ENCODE assay signal across 1 cellular context in the genomic region with DNA sequence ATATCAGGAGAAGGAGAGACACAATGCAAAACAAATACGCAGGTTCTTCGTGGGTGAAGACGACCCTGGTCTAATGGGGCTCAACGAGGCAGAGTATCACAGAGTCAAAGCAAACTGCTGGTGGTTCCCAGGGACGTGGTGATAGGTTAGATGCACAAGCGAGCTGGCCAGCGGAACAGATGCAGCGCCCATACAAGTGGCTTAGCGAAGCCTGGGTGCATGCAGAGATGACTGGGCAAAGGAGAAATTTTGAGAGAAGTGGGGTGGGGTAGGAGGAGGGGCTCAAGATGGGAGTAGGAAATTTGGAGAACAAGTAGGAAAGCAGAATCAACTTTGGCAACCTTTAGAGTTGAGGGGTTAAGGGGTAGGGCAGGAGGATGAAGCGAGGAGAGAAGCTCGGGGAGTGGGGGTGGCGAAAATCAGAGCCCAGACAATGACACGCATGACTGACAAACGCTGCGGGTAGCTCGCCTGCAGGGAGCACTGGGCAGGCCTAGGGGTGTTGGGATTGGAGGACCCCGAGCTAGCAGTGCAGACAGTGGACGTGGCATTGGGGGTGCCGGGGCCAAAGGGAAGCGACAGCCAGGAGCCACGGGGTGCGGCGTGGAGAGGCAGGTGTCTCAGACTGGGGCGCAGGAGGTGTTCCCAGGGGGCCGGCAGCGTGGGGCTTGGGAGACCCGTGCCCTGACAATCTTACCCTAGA.
A peak's percentile ranks its signal among the peaks of the same experiment; 100 is the strongest.
TF ChIP-seq lines count a peak whose summit lies in the region.

No MANE protein-coding gene starts in this region.

TF ChIP-seq in HepG2, 621 proteins besides CTCF, POLR2A, EP300 and RAD21 (continued from another document and continues in another):
- TF ChIP-seq, protein P1, sequence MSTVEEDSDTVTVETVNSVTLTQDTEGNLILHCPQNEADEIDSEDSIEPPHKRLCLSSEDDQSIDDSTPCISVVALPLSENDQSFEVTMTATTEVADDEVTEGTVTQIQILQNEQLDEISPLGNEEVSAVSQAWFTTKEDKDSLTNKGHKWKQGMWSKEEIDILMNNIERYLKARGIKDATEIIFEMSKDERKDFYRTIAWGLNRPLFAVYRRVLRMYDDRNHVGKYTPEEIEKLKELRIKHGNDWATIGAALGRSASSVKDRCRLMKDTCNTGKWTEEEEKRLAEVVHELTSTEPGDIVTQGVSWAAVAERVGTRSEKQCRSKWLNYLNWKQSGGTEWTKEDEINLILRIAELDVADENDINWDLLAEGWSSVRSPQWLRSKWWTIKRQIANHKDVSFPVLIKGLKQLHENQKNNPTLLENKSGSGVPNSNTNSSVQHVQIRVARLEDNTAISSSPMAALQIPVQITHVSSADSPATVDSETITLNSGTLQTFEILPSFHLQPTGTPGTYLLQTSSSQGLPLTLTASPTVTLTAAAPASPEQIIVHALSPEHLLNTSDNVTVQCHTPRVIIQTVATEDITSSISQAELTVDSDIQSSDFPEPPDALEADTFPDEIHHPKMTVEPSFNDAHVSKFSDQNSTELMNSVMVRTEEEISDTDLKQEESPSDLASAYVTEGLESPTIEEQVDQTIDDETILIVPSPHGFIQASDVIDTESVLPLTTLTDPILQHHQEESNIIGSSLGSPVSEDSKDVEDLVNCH (CRISPR knock-in tag; IDR thresholded peaks at IDR 0.05): peak; percentile 65; the same call in 1 of the 2 replicates
- TF ChIP-seq NFYC (CRISPR knock-in tag; IDR thresholded peaks at IDR 0.05) (no peak), KMT2A (CRISPR knock-in tag; IDR thresholded peaks at IDR 0.05) (no peak), THAP11 (CRISPR knock-in tag; IDR thresholded peaks at IDR 0.05) (no peak), SMAD1 (CRISPR knock-in tag; IDR thresholded peaks at IDR 0.05; ENCODE audit: borderline replicate concordance, low read depth) (no peak), NFE2 (CRISPR knock-in tag; IDR thresholded peaks at IDR 0.05) (no peak), HDAC1 (CRISPR knock-in tag; IDR thresholded peaks at IDR 0.05) (no peak), ZNF510 (CRISPR knock-in tag; IDR thresholded peaks at IDR 0.05; ENCODE audit: low read depth) (peak; percentile 98), ZNF12 (CRISPR knock-in tag; IDR thresholded peaks at IDR 0.05) (peak; percentile 35; the same call in 1 of the 2 replicates), ZMYM2 (CRISPR knock-in tag; IDR thresholded peaks at IDR 0.05) (no peak), PAX8 (CRISPR knock-in tag; IDR thresholded peaks at IDR 0.05; ENCODE audit: borderline replicate concordance) (no peak), ASH2L (IDR thresholded peaks at IDR 0.05; ENCODE audit: insufficient read length, low read depth, low read length) (peak; percentile 73), FOXJ3 (CRISPR knock-in tag; IDR thresholded peaks at IDR 0.05; ENCODE audit: borderline replicate concordance) (no peak), CC2D1A (CRISPR knock-in tag; IDR thresholded peaks at IDR 0.05) (no peak), ZNF549 (CRISPR knock-in tag; IDR thresholded peaks at IDR 0.05) (no peak), ZNF564 (CRISPR knock-in tag; IDR thresholded peaks at IDR 0.05) (0 out of 2 replicates have a peak, but pooled peaks have one; percentile 28), MIXL1 (CRISPR knock-in tag; IDR thresholded peaks at IDR 0.05) (no peak), ZBTB42 (CRISPR knock-in tag; IDR thresholded peaks at IDR 0.05) (no peak; the same call in 1 of the 2 replicates), MIER2 (CRISPR knock-in tag; IDR thresholded peaks at IDR 0.05) (no peak), SNAPC2 (CRISPR knock-in tag; IDR thresholded peaks at IDR 0.05) (no peak), ZNF562 (CRISPR knock-in tag; IDR thresholded peaks at IDR 0.05; ENCODE audit: borderline replicate concordance) (no peak), ZNF543 (CRISPR knock-in tag; IDR thresholded peaks at IDR 0.05) (peak; percentile 62; the same call in 1 of the 2 replicates), SP4 (CRISPR knock-in tag; IDR thresholded peaks at IDR 0.05) (no peak), ZNF766 (CRISPR knock-in tag; IDR thresholded peaks at IDR 0.05; ENCODE audit: borderline replicate concordance) (no peak), ZBTB3 (CRISPR knock-in tag; IDR thresholded peaks at IDR 0.05; ENCODE audit: borderline replicate concordance, low read depth) (no peak), ZNF180 (CRISPR knock-in tag; IDR thresholded peaks at IDR 0.05; ENCODE audit: borderline replicate concordance, low read depth) (no peak), XBP1 (CRISPR knock-in tag; IDR thresholded peaks at IDR 0.05) (no peak), KLF11 (CRISPR knock-in tag; IDR thresholded peaks at IDR 0.05) (no peak), TP53 (CRISPR knock-in tag; conservative IDR thresholded peaks at IDR 0.05) (no peak), ZNF207 (IDR thresholded peaks at IDR 0.05; ENCODE audit: borderline replicate concordance) (peak; percentile 55; the same call in 1 of the 2 replicates), IKZF1 (IDR thresholded peaks at IDR 0.05) (no peak), ZNF446 (CRISPR knock-in tag; IDR thresholded peaks at IDR 0.05) (no peak; the same call in 1 of the 2 replicates), POLR2G (IDR thresholded peaks at IDR 0.05; ENCODE audit: low read depth, low read length) (no peak), NCOA5 (CRISPR knock-in tag; IDR thresholded peaks at IDR 0.05) (no peak), RNF2 (conservative IDR thresholded peaks at IDR 0.05; ENCODE audit: low read depth) (no peak)
- TF ChIP-seq, protein P2, sequence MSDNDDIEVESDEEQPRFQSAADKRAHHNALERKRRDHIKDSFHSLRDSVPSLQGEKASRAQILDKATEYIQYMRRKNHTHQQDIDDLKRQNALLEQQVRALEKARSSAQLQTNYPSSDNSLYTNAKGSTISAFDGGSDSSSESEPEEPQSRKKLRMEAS (IDR thresholded peaks at IDR 0.05): no peak
- TF ChIP-seq, protein P3, sequence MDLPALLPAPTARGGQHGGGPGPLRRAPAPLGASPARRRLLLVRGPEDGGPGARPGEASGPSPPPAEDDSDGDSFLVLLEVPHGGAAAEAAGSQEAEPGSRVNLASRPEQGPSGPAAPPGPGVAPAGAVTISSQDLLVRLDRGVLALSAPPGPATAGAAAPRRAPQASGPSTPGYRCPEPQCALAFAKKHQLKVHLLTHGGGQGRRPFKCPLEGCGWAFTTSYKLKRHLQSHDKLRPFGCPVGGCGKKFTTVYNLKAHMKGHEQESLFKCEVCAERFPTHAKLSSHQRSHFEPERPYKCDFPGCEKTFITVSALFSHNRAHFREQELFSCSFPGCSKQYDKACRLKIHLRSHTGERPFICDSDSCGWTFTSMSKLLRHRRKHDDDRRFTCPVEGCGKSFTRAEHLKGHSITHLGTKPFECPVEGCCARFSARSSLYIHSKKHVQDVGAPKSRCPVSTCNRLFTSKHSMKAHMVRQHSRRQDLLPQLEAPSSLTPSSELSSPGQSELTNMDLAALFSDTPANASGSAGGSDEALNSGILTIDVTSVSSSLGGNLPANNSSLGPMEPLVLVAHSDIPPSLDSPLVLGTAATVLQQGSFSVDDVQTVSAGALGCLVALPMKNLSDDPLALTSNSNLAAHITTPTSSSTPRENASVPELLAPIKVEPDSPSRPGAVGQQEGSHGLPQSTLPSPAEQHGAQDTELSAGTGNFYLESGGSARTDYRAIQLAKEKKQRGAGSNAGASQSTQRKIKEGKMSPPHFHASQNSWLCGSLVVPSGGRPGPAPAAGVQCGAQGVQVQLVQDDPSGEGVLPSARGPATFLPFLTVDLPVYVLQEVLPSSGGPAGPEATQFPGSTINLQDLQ (CRISPR knock-in tag; IDR thresholded peaks at IDR 0.05): no peak; the same call in 1 of the 2 replicates
- TF ChIP-seq, protein P4, sequence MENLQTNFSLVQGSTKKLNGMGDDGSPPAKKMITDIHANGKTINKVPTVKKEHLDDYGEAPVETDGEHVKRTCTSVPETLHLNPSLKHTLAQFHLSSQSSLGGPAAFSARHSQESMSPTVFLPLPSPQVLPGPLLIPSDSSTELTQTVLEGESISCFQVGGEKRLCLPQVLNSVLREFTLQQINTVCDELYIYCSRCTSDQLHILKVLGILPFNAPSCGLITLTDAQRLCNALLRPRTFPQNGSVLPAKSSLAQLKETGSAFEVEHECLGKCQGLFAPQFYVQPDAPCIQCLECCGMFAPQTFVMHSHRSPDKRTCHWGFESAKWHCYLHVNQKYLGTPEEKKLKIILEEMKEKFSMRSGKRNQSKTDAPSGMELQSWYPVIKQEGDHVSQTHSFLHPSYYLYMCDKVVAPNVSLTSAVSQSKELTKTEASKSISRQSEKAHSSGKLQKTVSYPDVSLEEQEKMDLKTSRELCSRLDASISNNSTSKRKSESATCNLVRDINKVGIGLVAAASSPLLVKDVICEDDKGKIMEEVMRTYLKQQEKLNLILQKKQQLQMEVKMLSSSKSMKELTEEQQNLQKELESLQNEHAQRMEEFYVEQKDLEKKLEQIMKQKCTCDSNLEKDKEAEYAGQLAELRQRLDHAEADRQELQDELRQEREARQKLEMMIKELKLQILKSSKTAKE (CRISPR knock-in tag; IDR thresholded peaks at IDR 0.05; ENCODE audit: borderline replicate concordance): no peak
- TF ChIP-seq, protein P5, sequence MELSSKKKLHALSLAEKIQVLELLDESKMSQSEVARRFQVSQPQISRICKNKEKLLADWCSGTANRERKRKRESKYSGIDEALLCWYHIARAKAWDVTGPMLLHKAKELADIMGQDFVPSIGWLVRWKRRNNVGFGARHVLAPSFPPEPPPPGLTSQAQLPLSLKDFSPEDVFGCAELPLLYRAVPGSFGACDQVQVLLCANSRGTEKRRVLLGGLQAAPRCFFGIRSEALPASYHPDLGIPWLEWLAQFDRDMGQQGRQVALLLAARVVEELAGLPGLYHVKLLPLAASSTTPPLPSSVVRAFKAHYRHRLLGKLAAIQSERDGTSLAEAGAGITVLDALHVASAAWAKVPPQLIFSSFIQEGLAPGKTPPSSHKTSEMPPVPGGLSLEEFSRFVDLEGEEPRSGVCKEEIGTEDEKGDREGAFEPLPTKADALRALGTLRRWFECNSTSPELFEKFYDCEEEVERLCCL (CRISPR knock-in tag; IDR thresholded peaks at IDR 0.05; ENCODE audit: borderline replicate concordance): no peak
- TF ChIP-seq, protein P6, sequence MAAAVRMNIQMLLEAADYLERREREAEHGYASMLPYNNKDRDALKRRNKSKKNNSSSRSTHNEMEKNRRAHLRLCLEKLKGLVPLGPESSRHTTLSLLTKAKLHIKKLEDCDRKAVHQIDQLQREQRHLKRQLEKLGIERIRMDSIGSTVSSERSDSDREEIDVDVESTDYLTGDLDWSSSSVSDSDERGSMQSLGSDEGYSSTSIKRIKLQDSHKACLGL (CRISPR knock-in tag; IDR thresholded peaks at IDR 0.05): peak; percentile 78; the same call in 1 of the 2 replicates
- TF ChIP-seq, protein P7, sequence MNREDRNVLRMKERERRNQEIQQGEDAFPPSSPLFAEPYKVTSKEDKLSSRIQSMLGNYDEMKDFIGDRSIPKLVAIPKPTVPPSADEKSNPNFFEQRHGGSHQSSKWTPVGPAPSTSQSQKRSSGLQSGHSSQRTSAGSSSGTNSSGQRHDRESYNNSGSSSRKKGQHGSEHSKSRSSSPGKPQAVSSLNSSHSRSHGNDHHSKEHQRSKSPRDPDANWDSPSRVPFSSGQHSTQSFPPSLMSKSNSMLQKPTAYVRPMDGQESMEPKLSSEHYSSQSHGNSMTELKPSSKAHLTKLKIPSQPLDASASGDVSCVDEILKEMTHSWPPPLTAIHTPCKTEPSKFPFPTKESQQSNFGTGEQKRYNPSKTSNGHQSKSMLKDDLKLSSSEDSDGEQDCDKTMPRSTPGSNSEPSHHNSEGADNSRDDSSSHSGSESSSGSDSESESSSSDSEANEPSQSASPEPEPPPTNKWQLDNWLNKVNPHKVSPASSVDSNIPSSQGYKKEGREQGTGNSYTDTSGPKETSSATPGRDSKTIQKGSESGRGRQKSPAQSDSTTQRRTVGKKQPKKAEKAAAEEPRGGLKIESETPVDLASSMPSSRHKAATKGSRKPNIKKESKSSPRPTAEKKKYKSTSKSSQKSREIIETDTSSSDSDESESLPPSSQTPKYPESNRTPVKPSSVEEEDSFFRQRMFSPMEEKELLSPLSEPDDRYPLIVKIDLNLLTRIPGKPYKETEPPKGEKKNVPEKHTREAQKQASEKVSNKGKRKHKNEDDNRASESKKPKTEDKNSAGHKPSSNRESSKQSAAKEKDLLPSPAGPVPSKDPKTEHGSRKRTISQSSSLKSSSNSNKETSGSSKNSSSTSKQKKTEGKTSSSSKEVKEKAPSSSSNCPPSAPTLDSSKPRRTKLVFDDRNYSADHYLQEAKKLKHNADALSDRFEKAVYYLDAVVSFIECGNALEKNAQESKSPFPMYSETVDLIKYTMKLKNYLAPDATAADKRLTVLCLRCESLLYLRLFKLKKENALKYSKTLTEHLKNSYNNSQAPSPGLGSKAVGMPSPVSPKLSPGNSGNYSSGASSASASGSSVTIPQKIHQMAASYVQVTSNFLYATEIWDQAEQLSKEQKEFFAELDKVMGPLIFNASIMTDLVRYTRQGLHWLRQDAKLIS (CRISPR knock-in tag; IDR thresholded peaks at IDR 0.05): no peak
